ENCODE assay signal across 21 cellular contexts in genomic region chr2:69725706-69726360, GRCh38. TPM values are rescaled to one million over a fixed set of nuclear protein-coding genes. Genes with fewer than 3 reads are reported as not detected.
DNase-seq lines count a peak whose midpoint lies in the region; ATAC-seq and TF ChIP-seq lines count a peak whose summit lies in the region.
"Had no signal": no experiment of that assay in that cellular context is flagged by ENCODE, and none has a peak within 500 bp of the region (broad histone marks: within the 10 kb centered on the region; RNA-seq: fewer than 3 reads in every experiment).

No MANE protein-coding gene starts in this region.

- H2AK5ac ChIP-seq in IMR-90 (ENCODE audit: low read depth, low read length) = 0 out of 2 replicates have a peak overlapping the region, but pooled peaks have one; percentile 58

- no CpG with 5 or more reads among the region's 7 CpGs for WGBS in IMR-90 (ENCODE audit: extremely low coverage in 2 of 2, insufficient read length in 1 of 2), 2 experiments

- no peak overlapping the region for H2BK120ac ChIP-seq in IMR-90 (ENCODE audit: low read depth, low read length)

- H3K4me3 ChIP-seq in IMR-90 (ENCODE audit: insufficient read depth, low read depth, low read length) (no peak overlapping the region), fibroblast of lung (replicated peaks in 1 of 4; ENCODE audit: control extremely low read depth in 1 of 4, insufficient read depth in 1 of 4, low read depth in 3 of 4, low read length in 4 of 4) (no peak overlapping the region), tibial artery (no peak overlapping the region)
- H3K4me3 ChIP-seq: SJSA1 had no signal

- H3K27me3 ChIP-seq in IMR-90 (ENCODE audit: control insufficient read depth, insufficient read depth, low read length) (no peaks in the 10 kb centered on the region), fibroblast of lung (ENCODE audit: control insufficient read depth, insufficient read depth, low read length) (no peaks in the 10 kb centered on the region), tibial artery (no peaks in the 10 kb centered on the region)
- H3K27me3 ChIP-seq: SJSA1 had no signal

- H4K8ac ChIP-seq in IMR-90 (ENCODE audit: low read depth in 2 of 2, low read length in 2 of 2) = no peak overlapping the region

- H3K9me1 ChIP-seq in IMR-90 (ENCODE audit: insufficient read depth, low read length) = no peaks in the 10 kb centered on the region

- H2AK9ac ChIP-seq in IMR-90 (replicated peaks; ENCODE audit: low read depth, low read length, poor library complexity) = no peak overlapping the region

- BruUV-seq in IMR-90 (replicated peaks; lab: Mats Ljungman, UMichigan) = no TSS peak

- H2BK20ac ChIP-seq in IMR-90 (ENCODE audit: low read depth, low read length) = no peak overlapping the region

- H2BK15ac ChIP-seq in IMR-90 (ENCODE audit: low read depth, low read length) = no peak overlapping the region

- no peaks in the 10 kb centered on the region for H3K36me3 Mint-ChIP-seq in activated CD8-positive, alpha-beta memory T cell treated with anti-CD3 and anti-CD28 coated beads, Interleukin-2, amount 10 ng/mL, durations not matched to agents 7 days and 5 days
- no peaks in the 10 kb centered on the region for H3K36me3 Mint-ChIP-seq in osteocyte (ENCODE audit: unreplicated experiment)
- H3K36me3 Mint-ChIP-seq: IgD-negative memory B cell had no signal

- no peaks in the 10 kb centered on the region for H3K79me1 ChIP-seq in IMR-90 (ENCODE audit: low read depth in 1 of 2, low read length in 2 of 2)

- intact Hi-C loops in IMR-90 (cut with micrococcal nuclease) (loop anchor here (2.0 to 10.0 kb wide), 2 partner anchors 167 to 359 kb away; partner anchors contain the start of genes PCBP1 and SNRNP27), tibial artery (cut with DNase I; ENCODE audit: low total_unique reads) (loop anchor here (2.0 kb wide), 1 partner anchor 93 kb away; no protein-coding TSS in a partner anchor)

- H3K27ac Mint-ChIP-seq in activated CD8-positive, alpha-beta memory T cell treated with anti-CD3 and anti-CD28 coated beads, Interleukin-2, amount 10 ng/mL, durations not matched to agents 7 days and 5 days = no peak overlapping the region
- H3K27ac Mint-ChIP-seq in osteocyte (ENCODE audit: unreplicated experiment) = no peak overlapping the region

- no peak overlapping the region for H4K91ac ChIP-seq in IMR-90 (ENCODE audit: insufficient read depth, low read depth, low read length)

- no peak overlapping the region for H3K14ac ChIP-seq in IMR-90 (replicated peaks; ENCODE audit: low read depth, low read length)

- TF ChIP-seq CTCF in IMR-90 (conservative IDR thresholded peaks at IDR 0.05; ENCODE audit: low read depth, low read length) (no peak), fibroblast of lung (conservative IDR thresholded peaks at IDR 0.05 in 1 of 2, IDR thresholded peaks at IDR 0.05 in 1 of 2; ENCODE audit: low read depth in 1 of 2, low read length in 2 of 2) (no peak), osteocyte (IDR thresholded peaks at IDR 0.05) (no peak), tibial artery (IDR thresholded peaks at IDR 0.05) (no peak)

- H4K20me1 ChIP-seq in IMR-90 (ENCODE audit: insufficient read depth, low read length) = no peaks in the 10 kb centered on the region
- no peaks in the 10 kb centered on the region for H4K20me1 ChIP-seq in fibroblast of lung (ENCODE audit: control insufficient read depth, extremely low read depth, insufficient read depth, low read length)

- H3K56ac ChIP-seq in IMR-90 (ENCODE audit: extremely low read depth, insufficient read depth, low read length) = no peak overlapping the region

- no peak overlapping the region for H3K4ac ChIP-seq in IMR-90 (ENCODE audit: low read depth, low read length)

- TF ChIP-seq RAD21 in IMR-90 (IDR thresholded peaks at IDR 0.05; ENCODE audit: low read length) = no peak

- H3K36me3 ChIP-seq in IMR-90 (ENCODE audit: control insufficient read depth, insufficient read depth, low read length) (no peaks in the 10 kb centered on the region), fibroblast of lung (ENCODE audit: control insufficient read depth, insufficient read depth, low read length) (no peaks in the 10 kb centered on the region), tibial artery (no peaks in the 10 kb centered on the region)
- H3K36me3 ChIP-seq: SJSA1 had no signal

- no peak overlapping the region for H2AFZ ChIP-seq in IMR-90 (replicated peaks; ENCODE audit: low read length, poor library complexity)
- H2AFZ ChIP-seq in fibroblast of lung (ENCODE audit: low read length) = peak overlapping the region; percentile 24

- H3K4me3 Mint-ChIP-seq in activated CD8-positive, alpha-beta memory T cell treated with anti-CD3 and anti-CD28 coated beads, Interleukin-2, amount 10 ng/mL, durations not matched to agents 7 days and 5 days = no peak overlapping the region
- no peak overlapping the region for H3K4me3 Mint-ChIP-seq in osteocyte (ENCODE audit: unreplicated experiment)
- H3K4me3 Mint-ChIP-seq: IgD-negative memory B cell had no signal

- H3K27me3 Mint-ChIP-seq in activated CD8-positive, alpha-beta memory T cell treated with anti-CD3 and anti-CD28 coated beads, Interleukin-2, amount 10 ng/mL, durations not matched to agents 7 days and 5 days = peaks cover 3% of the 10 kb centered on the region
- H3K27me3 Mint-ChIP-seq in osteocyte (ENCODE audit: unreplicated experiment) = peaks cover 2% of the 10 kb centered on the region
- H3K27me3 Mint-ChIP-seq: IgD-negative memory B cell had no signal

- H3K9me3 ChIP-seq in IMR-90 (ENCODE audit: control insufficient read depth, insufficient read depth, low read length) (no peaks in the 10 kb centered on the region), fibroblast of lung (ENCODE audit: control insufficient read depth, insufficient read depth, low read depth, low read length) (no peaks in the 10 kb centered on the region), tibial artery (no peaks in the 10 kb centered on the region)
- H3K9me3 ChIP-seq: SJSA1 had no signal

- no peak for ATAC-seq in activated CD8-positive, alpha-beta memory T cell treated with anti-CD3 and anti-CD28 coated beads, Interleukin-2, amount 10 ng/mL, durations not matched to agents 7 days and 5 days
- no peak for ATAC-seq in IMR-90 (ENCODE audit: low read depth)
- ATAC-seq in GM19035 (IDR thresholded peaks at IDR 0.05; ENCODE audit: unreplicated experiment) = no peak
- ATAC-seq: PC-3, Right ventricle myocardium inferior had no signal

- no peaks in the 10 kb centered on the region for H3K79me2 ChIP-seq in fibroblast of lung (ENCODE audit: control insufficient read depth, insufficient read depth, low read length)

- no peak overlapping the region; the same call in 1 of the 2 replicates for H3K23ac ChIP-seq in IMR-90 (ENCODE audit: low read depth, low read length)

- dilution Hi-C loops in IMR-90 (cut with HindIII; ENCODE audit: low sequenced_read_pairs, unreplicated experiment) = no loop called here

- H4K5ac ChIP-seq in IMR-90 (ENCODE audit: low read depth, low read length) = no peak overlapping the region

- in situ Hi-C loops in IMR-90 (cut with MboI; ENCODE audit: low sequenced_read_pairs) = loop anchor here (5.0 to 25.0 kb wide), 2 partner anchors 91 to 336 kb away; no protein-coding TSS in a partner anchor

- peak; percentile 22 for DNase-seq in activated CD8-positive, alpha-beta memory T cell treated with anti-CD3 and anti-CD28 coated beads, Interleukin-2, amount 10 ng/mL, durations not matched to agents 7 days and 5 days
- no peak for DNase-seq in activated CD8-positive, alpha-beta memory T cell treated with anti-CD3 and anti-CD28 coated beads, Interleukin-2, amount 50 U/mL, for 4 hours
- DNase-seq in IMR-90 (no peak), fibroblast of lung (ENCODE audit: low read depth in 2 of 2) (no peak), osteocyte (ENCODE audit: extremely low spot score, unreplicated experiment) (peak; percentile 44), GOT3 (lab: John Stamatoyannopoulos, UW) (no peak), tibial artery (no peak)
- DNase-seq: 8988T, Calu3, DMS79 treated with DMSO at 0.1 percent for 48 hours, NCI-H1092 treated with DMSO at 0.1 percent for 48 hours, NCI-H1436, NCI-H187, NCI-H2081 treated with DMSO at 0.1 percent for 48 hours, NCI-H2171, NCI-H226, PC-3 had no signal

- H2BK5ac ChIP-seq in IMR-90 (ENCODE audit: low read depth, low read length, poor library complexity, severe bottlenecking) = no peak overlapping the region

- H3K4me1 ChIP-seq in IMR-90 (ENCODE audit: control insufficient read depth, insufficient read depth, low read length) (no peaks in the 10 kb centered on the region), fibroblast of lung (ENCODE audit: control insufficient read depth, extremely low read depth, insufficient read depth, low read length) (no peaks in the 10 kb centered on the region), tibial artery (peaks cover 0 to 3% (median 0%) of the 10 kb centered on the region in 4 donors)

- H3K4me2 ChIP-seq in IMR-90 (ENCODE audit: low read depth, low read length) (no peak overlapping the region), fibroblast of lung (ENCODE audit: extremely low read depth, insufficient read depth, low read length) (no peak overlapping the region)

- no peak overlapping the region for H3K9ac ChIP-seq in IMR-90 (ENCODE audit: low read depth, low read length)
- no peak overlapping the region for H3K9ac ChIP-seq in fibroblast of lung (ENCODE audit: insufficient read depth, low read length)

- TF ChIP-seq POLR2A in IMR-90 (IDR thresholded peaks at IDR 0.05; ENCODE audit: low read depth, low read length) = no peak

- no peaks in the 10 kb centered on the region for H3K9me3 Mint-ChIP-seq in activated CD8-positive, alpha-beta memory T cell treated with anti-CD3 and anti-CD28 coated beads, Interleukin-2, amount 10 ng/mL, durations not matched to agents 7 days and 5 days (ENCODE audit: low read depth)
- H3K9me3 Mint-ChIP-seq in osteocyte (ENCODE audit: unreplicated experiment) = no peaks in the 10 kb centered on the region
- H3K9me3 Mint-ChIP-seq: IgD-negative memory B cell had no signal

- peaks cover 8% of the 10 kb centered on the region for H3K4me1 Mint-ChIP-seq in activated CD8-positive, alpha-beta memory T cell treated with anti-CD3 and anti-CD28 coated beads, Interleukin-2, amount 10 ng/mL, durations not matched to agents 7 days and 5 days
- peaks cover 3% of the 10 kb centered on the region for H3K4me1 Mint-ChIP-seq in osteocyte (ENCODE audit: unreplicated experiment)

- H3K18ac ChIP-seq in IMR-90 (ENCODE audit: low read depth, low read length) = no peak overlapping the region

- CTCF ChIA-PET in activated CD8-positive, alpha-beta memory T cell treated with anti-CD3 and anti-CD28 coated beads, Interleukin-2, amount 10 ng/mL, durations not matched to agents 7 days and 5 days (lab: Charles Lee) = interaction anchor here (0.7 to 5.1 kb wide), 19 partner anchors 10 to 576 kb away, joined by 3 to 248 read pairs (median 5); partner anchors contain the start of genes ANXA4, FAM136A, GMCL1 and MXD1
- CTCF ChIA-PET in IMR-90 (lab: Yijun Ruan, JAX) = interaction anchor here (1.8 to 4.2 kb wide), 3 partner anchors 10 to 91 kb away, joined by 14 to 114 read pairs (median 31); partner anchors contain the start of gene ANXA4

- no peak overlapping the region for H3K27ac ChIP-seq in IMR-90 (ENCODE audit: insufficient read depth, low read length)
- no peak overlapping the region for H3K27ac ChIP-seq in fibroblast of lung (ENCODE audit: insufficient read depth, low read length)
- H3K27ac ChIP-seq in tibial artery = no peak overlapping the region
- H3K27ac ChIP-seq: SJSA1 had no signal

- POLR2A ChIA-PET in IMR-90 (lab: Charles Lee; ENCODE audit: unreplicated experiment) = no interaction called here

RNA-seq across cellular contexts. Expression of gene ANXA4, which starts 16.1 kb away (rescaled TPM):
- 10 to 100 TPM; 56.1 to 66.6 TPM for total RNA-seq in activated CD8-positive, alpha-beta memory T cell treated with anti-CD3 and anti-CD28 coated beads, Interleukin-2, amount 10 ng/mL, durations not matched to agents 7 days and 5 days
- total RNA-seq in IMR-90 (2012; rRNA removed) = 22.2 and 25.8 TPM in 2 replicates
- polyA plus RNA-seq in IMR-90 (2012; rRNA removed) = 72.0 and 113 TPM in 2 replicates
- 21.8 and 32.1 TPM in 2 replicates for polyA plus RNA-seq in IMR-90 (2012; cell fraction: cytosol; rRNA removed)
- polyA plus RNA-seq in IMR-90 (2012; cell fraction: nucleus; rRNA removed; ENCODE audit: low replicate concordance) = 18.7 and 28.6 TPM in 2 replicates
- total RNA-seq in fibroblast of lung = 106 and 114 TPM in 2 replicates
- 98.4 and 106 TPM in 2 replicates for polyA plus RNA-seq in fibroblast of lung
- polyA plus RNA-seq in fibroblast of lung (2012) = 162 and 163 TPM in 2 replicates
- 148 and 171 TPM in 2 replicates for polyA minus RNA-seq in fibroblast of lung (ENCODE audit: low replicate concordance)
- total RNA-seq in osteocyte = 76.6 and 81.5 TPM in 2 replicates

Comparison
In these comparisons a context has a peak if more than half of its experiments do, and no peak if none do; other contexts are left out.
1. DNase-seq: peak in activated CD8-positive, alpha-beta memory T cell treated with anti-CD3 and anti-CD28 coated beads, Interleukin-2, amount 10 ng/mL, durations not matched to agents 7 days and 5 days (single experiment) and osteocyte (single experiment); none in activated CD8-positive, alpha-beta memory T cell treated with anti-CD3 and anti-CD28 coated beads, Interleukin-2, amount 50 U/mL, for 4 hours (single experiment), IMR-90 (single experiment), fibroblast of lung (0 of 2), GOT3 (single experiment) and tibial artery (0 of 2).